8 cellular contexts compared by ENCODE assay signal in the genomic region with DNA sequence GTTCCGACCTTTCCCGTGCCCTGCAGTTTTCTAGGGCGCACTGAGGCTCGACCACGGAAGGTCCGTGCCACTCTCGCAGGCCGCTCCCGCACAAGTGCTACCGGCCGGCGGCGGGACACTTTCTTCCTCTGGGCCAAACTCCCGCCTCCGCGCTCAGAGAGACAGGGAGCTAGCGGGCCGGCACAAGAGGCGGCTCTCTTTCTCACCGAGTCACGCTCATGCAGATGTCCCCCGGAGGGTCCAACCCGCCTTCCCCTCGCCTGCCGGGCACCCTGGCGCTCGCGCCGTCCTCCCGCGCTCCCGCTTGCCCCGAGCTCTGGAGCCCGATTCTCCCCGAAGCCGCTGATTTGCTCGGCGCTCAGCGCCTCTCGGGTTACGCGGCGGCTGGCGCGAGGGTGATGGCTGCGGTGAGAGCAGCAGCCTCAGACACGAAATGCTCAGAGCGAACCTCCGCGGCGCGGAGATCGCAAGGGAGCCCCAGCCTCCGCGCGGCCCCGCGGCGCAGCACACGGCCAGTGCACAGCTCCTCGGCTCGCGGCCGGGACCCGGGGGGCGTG. TPM values are rescaled to one million over a fixed set of nuclear protein-coding genes. Genes with fewer than 3 reads are reported as not detected.
DNase-seq lines count a peak whose midpoint lies in the region; ATAC-seq and TF ChIP-seq lines count a peak whose summit lies in the region.

No MANE protein-coding gene starts in this region.

- H3K9me2 ChIP-seq in GM23338 (ENCODE audit: insufficient read depth): no peaks in the 10 kb centered on the region

- peak overlapping the region; percentile 50 to 81 for H3K9ac ChIP-seq in stomach smooth muscle (ENCODE audit: low read length in 2 of 2)

- intact Hi-C loops in CD14-positive monocyte (cut with micrococcal nuclease): loop anchor here in 1 of 2 donors (5.0 to 10.0 kb wide), 2 partner anchors 35 to 68 kb away; no protein-coding TSS in a partner anchor
- intact Hi-C loops in dorsolateral prefrontal cortex (cut with DNase I): loop anchor here (1.0 to 2.0 kb wide), 2 partner anchors 39 to 70 kb away; no protein-coding TSS in a partner anchor
- intact Hi-C loops in lower lobe of right lung (cut with DNase I): no loop called here

- H4K20me1 ChIP-seq in GM23338 (replicated peaks; ENCODE audit: insufficient read depth): no peaks in the 10 kb centered on the region

- H2AFZ ChIP-seq in GM23338: peak overlapping the region; percentile 96

- peak overlapping the region; percentile 88 for H3K4me2 ChIP-seq in GM23338

- ATAC-seq in GM23338 (peak; percentile 72), lower lobe of right lung (peak; percentile 50 to 51)

- H3K27me3 ChIP-seq in GM23338 (ENCODE audit: insufficient read depth): peaks cover 85% of the 10 kb centered on the region
- H3K27me3 ChIP-seq in Peyer's patch: peaks cover 0 to 22% of the 10 kb centered on the region in 2 donors
- H3K27me3 ChIP-seq in dorsolateral prefrontal cortex: peaks cover 0 to 39% (median 18%) of the 10 kb centered on the region in 45 donors
- peaks cover 76% of the 10 kb centered on the region for H3K27me3 ChIP-seq in lower lobe of right lung (ENCODE audit: low read depth)
- H3K27me3 ChIP-seq in stomach smooth muscle (ENCODE audit: control insufficient read depth in 1 of 2, insufficient read depth in 2 of 2, low read length in 2 of 2): peaks cover 0 to 7% of the 10 kb centered on the region in 2 donors

- H3K9me3 ChIP-seq in Peyer's patch (no peaks in the 10 kb centered on the region), lower lobe of right lung (no peaks in the 10 kb centered on the region), stomach smooth muscle (ENCODE audit: control insufficient read depth in 2 of 2, low read length in 2 of 2) (no peaks in the 10 kb centered on the region)

- H3K36me3 ChIP-seq in GM23338 (ENCODE audit: insufficient read depth) (no peaks in the 10 kb centered on the region), Peyer's patch (no peaks in the 10 kb centered on the region), lower lobe of right lung (no peaks in the 10 kb centered on the region), stomach smooth muscle (ENCODE audit: control insufficient read depth in 2 of 2, insufficient read depth in 2 of 2, low read length in 2 of 2) (peaks cover 0 to 2% of the 10 kb centered on the region in 2 donors)

- H3F3A ChIP-seq in GM23338 (replicated peaks; ENCODE audit: low read depth): 0 out of 2 replicates have a peak, but pooled peaks cover 3% of the 10 kb centered on the region

- H3K4me3 Mint-ChIP-seq in CD14-positive monocyte (peak overlapping the region; percentile 62 to 82), GM23338 (peak overlapping the region; percentile 72)

- DNase-seq in CD14-positive monocyte (ENCODE audit: low spot score): peak; percentile 38
- DNase-seq in GM23338 (ENCODE audit: low spot score): peak; percentile 83
- DNase-seq in Peyer's patch: peak in 2 of 3 donors; percentile 47 to 55
- DNase-seq in dorsolateral prefrontal cortex: peak in 7 of 10 donors; percentile 15 to 73 (median 53)
- peak; percentile 49 for DNase-seq in lower lobe of right lung
- DNase-seq in HuH-7.5 (ENCODE audit: low spot score): no peak
- DNase-seq in LoVo (ENCODE audit: low spot score): no peak

- H3K36me3 Mint-ChIP-seq in CD14-positive monocyte (peaks cover 0 to 2% of the 10 kb centered on the region in 2 donors), GM23338 (ENCODE audit: low read depth) (no peaks in the 10 kb centered on the region)

- TF ChIP-seq POLR2A in Peyer's patch (IDR thresholded peaks at IDR 0.05): no peak

- H3K9me3 Mint-ChIP-seq in CD14-positive monocyte: peaks cover 0 to 10% (median 0%) of the 10 kb centered on the region in 7 donors
- no peaks in the 10 kb centered on the region for H3K9me3 Mint-ChIP-seq in GM23338

- H3K4me1 ChIP-seq in GM23338 (ENCODE audit: insufficient read depth) (peaks cover 4% of the 10 kb centered on the region; the same call in 1 of the 2 replicates), Peyer's patch (peaks cover 0 to 20% (median 2%) of the 10 kb centered on the region in 4 donors), lower lobe of right lung (peaks cover 20% of the 10 kb centered on the region), stomach smooth muscle (ENCODE audit: control insufficient read depth, insufficient read depth, low read length) (peaks cover 48% of the 10 kb centered on the region)

- peaks cover 27% of the 10 kb centered on the region for H3K4me1 Mint-ChIP-seq in CD14-positive monocyte
- H3K4me1 Mint-ChIP-seq in GM23338: peaks cover 6% of the 10 kb centered on the region; the same call in 2 of the 3 replicates

- H3K27ac ChIP-seq in GM23338 (ENCODE audit: low read depth) (no peak overlapping the region), Peyer's patch (no peak overlapping the region), dorsolateral prefrontal cortex (peak overlapping the region in 6 of 59 donors; percentile 13 to 61 (median 28)), lower lobe of right lung (no peak overlapping the region), stomach smooth muscle (ENCODE audit: low read length) (peak overlapping the region; percentile 76)

- H3K4me3 ChIP-seq in GM23338 (peak overlapping the region; percentile 74), Peyer's patch (peak overlapping the region; percentile 17 to 55 (median 50)), dorsolateral prefrontal cortex (peak overlapping the region; percentile 29 to 78 (median 63)), lower lobe of right lung (peak overlapping the region; percentile 54), stomach smooth muscle (ENCODE audit: low read length in 2 of 2) (peak overlapping the region; percentile 62 to 78)

- H3K27me3 Mint-ChIP-seq in CD14-positive monocyte (ENCODE audit: low read depth in 3 of 3) (peaks cover 86 to 97% (median 90%) of the 10 kb centered on the region in 3 donors), GM23338 (ENCODE audit: insufficient read depth, low read depth, poor library complexity) (peaks cover 77% of the 10 kb centered on the region)

- H3K27ac Mint-ChIP-seq in CD14-positive monocyte (no peak overlapping the region), GM23338 (no peak overlapping the region)

- no peaks in the 10 kb centered on the region for H3K79me2 ChIP-seq in GM23338 (replicated peaks; ENCODE audit: insufficient read depth)

- no peak for TF ChIP-seq CTCF in CD14-positive monocyte (IDR thresholded peaks at IDR 0.05)
- TF ChIP-seq CTCF in GM23338 (conservative IDR thresholded peaks at IDR 0.05; ENCODE audit: low read depth in 2 of 2): no peak
- TF ChIP-seq CTCF in Peyer's patch (IDR thresholded peaks at IDR 0.05): no peak
- TF ChIP-seq CTCF in dorsolateral prefrontal cortex (IDR thresholded peaks at IDR 0.05 in 54 of 56, conservative IDR thresholded peaks at IDR 0.05 in 2 of 56; ENCODE audit: low read depth in 1 of 56, partially characterized antibody in 56 of 56): peak in 1 of 56 donors; percentile 11
- TF ChIP-seq CTCF in lower lobe of right lung (IDR thresholded peaks at IDR 0.05): no peak

TF ChIP-seq in GM23338, 12 proteins besides CTCF, POLR2A, EP300 and RAD21:
- TF ChIP-seq EZH2 (IDR thresholded peaks at IDR 0.05; ENCODE audit: low read depth, unreplicated experiment) (peak; percentile 74), POLR2AphosphoS5 (IDR thresholded peaks at IDR 0.05; ENCODE audit: low read depth) (no peak)

RNA-seq across cellular contexts. Expression of gene LMO1, which starts 1.0 kb away (rescaled TPM):
- polyA plus RNA-seq in CD14-positive monocyte: not detected
- total RNA-seq in GM23338 (2014; rRNA removed; shearing (Covaris generic)): not detected in 2 replicates
- polyA plus RNA-seq in GM23338 (2016; fragmentation: Nextera tagmentation; extraction: Ambion mirVana): 0.19 and 0.40 TPM in 2 replicates
- total RNA-seq in Peyer's patch: not detected
- 1 to 10 TPM in 117 of 120 experiments, under 1 TPM in 3; 0.53 to 6.6 (median 3.0) TPM for total RNA-seq in dorsolateral prefrontal cortex
- not detected for total RNA-seq in lower lobe of right lung

Comparison
In these comparisons a context has a peak if more than half of its experiments do, and no peak if none do; other contexts are left out.
1. DNase-seq: peak in CD14-positive monocyte (single experiment), GM23338 (single experiment), Peyer's patch (2 of 3), dorsolateral prefrontal cortex (7 of 10) and lower lobe of right lung (single experiment); none in HuH-7.5 (single experiment) and LoVo (single experiment).
2. Peak in every context shown above with its lines, with median percentiles within 50 percentile points of each other: H3K4me3 ChIP-seq.